In the genomic region with DNA sequence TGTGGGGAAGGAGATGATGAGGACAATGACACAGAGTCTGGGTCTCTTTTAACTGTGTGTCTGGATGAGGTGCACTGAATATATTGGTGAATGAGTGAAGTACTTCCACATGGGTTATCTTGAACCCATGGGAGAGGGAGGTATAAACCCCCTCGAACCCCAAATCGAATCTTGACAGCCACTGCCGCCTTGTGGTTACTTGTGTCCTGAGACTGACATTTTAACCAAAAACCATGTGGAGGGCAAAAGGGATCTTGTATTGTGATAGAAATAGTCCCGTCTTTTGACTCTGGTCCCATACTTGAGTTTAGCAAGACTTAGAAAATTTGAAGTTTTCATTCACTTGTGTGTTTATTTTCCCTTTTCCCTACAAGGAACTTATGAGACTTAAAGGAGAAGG, we compare ENCODE assay signal across 28 cellular contexts.
A peak's percentile ranks its signal among the peaks of the same experiment; 100 is the strongest.
DNase-seq lines count a peak whose midpoint lies in the region; TF ChIP-seq lines count a peak whose summit lies in the region.
"Had no signal": no experiment of that assay in that cellular context is flagged by ENCODE, and none has a peak within 500 bp of the region (broad histone marks: within the 10 kb centered on the region; RNA-seq: fewer than 3 reads in every experiment).

No MANE protein-coding gene starts in this region.

- DNase-seq in D341Med (ENCODE audit: low spot score), result peak; percentile 45
- DNase-seq in HT-29 (ENCODE audit: low spot score), result peak; percentile 22
- no peak for DNase-seq in OCI-LY7 (ENCODE audit: low spot score)
- DNase-seq in epithelial cell of proximal tubule (ENCODE audit: low read depth), result no peak
- no peak for DNase-seq in NCI-H146 (lab: John Stamatoyannopoulos, UW)
- no peak for DNase-seq in occipital lobe (lab: John Stamatoyannopoulos, UW)
- DNase-seq in COLO668 (lab: John Stamatoyannopoulos, UW; ENCODE audit: unreplicated experiment), result no peak
- no peak for DNase-seq in NCI-H2081 treated with DMSO at 0.1 percent for 48 hours (lab: John Stamatoyannopoulos, UW)
- DNase-seq: ACHN; activated CD4-positive, alpha-beta T cell treated with anti-CD3 and anti-CD28 coated beads for 1 hour; activated naive CD8-positive, alpha-beta T cell treated with anti-CD3 and anti-CD28 coated beads, Interleukin-2, amount 10 ng/mL, durations not matched to agents 7 days and 5 days; activated T-cell treated with anti-CD3 and anti-CD28 coated beads for 4 hours; Caco-2; effector memory CD8-positive, alpha-beta T cell; NCI-H1417; NCI-H2171; nephron progenitor cell; spleen; stimulated activated CD4-positive, alpha-beta T cell treated with anti-CD3 and anti-CD28 coated beads, Interleukin-2, amount 100 ng/mL, for 48 hours; upper lobe of right lung had no signal

- no peak overlapping the region for H2AFZ ChIP-seq in OCI-LY7 (ENCODE audit: low read length)

- POLR2A ChIA-PET in OCI-LY7 (lab: Charles Lee), result no interaction called here

- intact Hi-C loops in OCI-LY7 (cut with micrococcal nuclease; ENCODE audit: unreplicated experiment), result no loop called here

- no TSS peak for BruUV-seq in OCI-LY7 (replicated peaks; lab: Mats Ljungman, UMichigan)

- no peaks in the 10 kb centered on the region for H3K9me3 ChIP-seq in OCI-LY7 (ENCODE audit: low read length)
- H3K9me3 ChIP-seq: ascending aorta; BLaER1 treated with 17β-estradiol and CSF1 and Interleukin-3, amounts not matched to agents 10 nM and 100 nM; Caco-2; esophagus muscularis mucosa; right atrium auricular region; spleen; upper lobe of right lung had no signal

- no peak overlapping the region for H3K27ac ChIP-seq in OCI-LY7 (ENCODE audit: low read depth, low read length, poor library complexity, severe bottlenecking)
- H3K27ac ChIP-seq: ascending aorta; BLaER1 treated with 17β-estradiol and CSF1 and Interleukin-3, amounts not matched to agents 10 nM and 100 nM; cardiac muscle cell; coronary artery; esophagus muscularis mucosa; right atrium auricular region; SK-N-MC; spleen; upper lobe of right lung had no signal

- H3K36me3 ChIP-seq in OCI-LY7 (ENCODE audit: insufficient read depth, low read length), result no peaks in the 10 kb centered on the region
- H3K36me3 ChIP-seq: ascending aorta; BLaER1 treated with 17β-estradiol and CSF1 and Interleukin-3, amounts not matched to agents 10 nM and 100 nM; cardiac muscle cell; right atrium auricular region; spleen; upper lobe of right lung had no signal

- H4K20me1 ChIP-seq in OCI-LY7 (ENCODE audit: insufficient read depth, low read length), result no peaks in the 10 kb centered on the region
- H4K20me1 ChIP-seq: BLaER1 treated with 17β-estradiol and CSF1 and Interleukin-3, amounts not matched to agents 10 nM and 100 nM had no signal

- H3K4me3 ChIP-seq in OCI-LY7 (ENCODE audit: low read depth, low read length, poor library complexity, severe bottlenecking) (no peak overlapping the region), epithelial cell of proximal tubule (ENCODE audit: low read depth, low read length) (no peak overlapping the region)
- H3K4me3 ChIP-seq: ascending aorta; BLaER1 treated with 17β-estradiol and CSF1 and Interleukin-3, amounts not matched to agents 10 nM and 100 nM; cardiac muscle cell; coronary artery; esophagus muscularis mucosa; lung; right atrium auricular region; SK-N-MC; spleen; upper lobe of right lung had no signal

- no peak overlapping the region for H3K4me2 ChIP-seq in OCI-LY7 (ENCODE audit: low read length)
- H3K4me2 ChIP-seq: BLaER1 treated with 17β-estradiol and CSF1 and Interleukin-3, amounts not matched to agents 10 nM and 100 nM had no signal

- no peaks in the 10 kb centered on the region for H3K79me2 ChIP-seq in OCI-LY7 (ENCODE audit: insufficient read depth, low read depth, low read length)

- CTCF ChIA-PET in OCI-LY7 (lab: Charles Lee; ENCODE audit: unreplicated experiment), result no interaction called here

- H3K4me1 ChIP-seq in OCI-LY7 (ENCODE audit: insufficient read depth, low read length, poor library complexity, severe bottlenecking), result no peaks in the 10 kb centered on the region
- H3K4me1 ChIP-seq: ascending aorta; BLaER1 treated with 17β-estradiol and CSF1 and Interleukin-3, amounts not matched to agents 10 nM and 100 nM; esophagus muscularis mucosa; right atrium auricular region; spleen; upper lobe of right lung had no signal

- TF ChIP-seq CTCF in OCI-LY7 (conservative IDR thresholded peaks at IDR 0.05; ENCODE audit: low read length), result peak; percentile 33; the same call in 1 of the 2 replicates
- peak; percentile 6 for TF ChIP-seq CTCF in epithelial cell of proximal tubule (conservative IDR thresholded peaks at IDR 0.05; ENCODE audit: low read depth, low read length)

- H3K9me2 ChIP-seq in OCI-LY7 (ENCODE audit: insufficient read depth, low read length), result no peaks in the 10 kb centered on the region

Comparison
In these comparisons a context has a peak if more than half of its experiments do, and no peak if none do; other contexts are left out.
1. DNase-seq: peak in D341Med (single experiment) and HT-29 (single experiment); none in OCI-LY7 (single experiment), epithelial cell of proximal tubule (single experiment), NCI-H146 (single experiment), occipital lobe (single experiment), COLO668 (single experiment) and NCI-H2081 treated with DMSO at 0.1 percent for 48 hours (single experiment).